ENCODE assay signal across 26 cellular contexts in the genomic region with DNA sequence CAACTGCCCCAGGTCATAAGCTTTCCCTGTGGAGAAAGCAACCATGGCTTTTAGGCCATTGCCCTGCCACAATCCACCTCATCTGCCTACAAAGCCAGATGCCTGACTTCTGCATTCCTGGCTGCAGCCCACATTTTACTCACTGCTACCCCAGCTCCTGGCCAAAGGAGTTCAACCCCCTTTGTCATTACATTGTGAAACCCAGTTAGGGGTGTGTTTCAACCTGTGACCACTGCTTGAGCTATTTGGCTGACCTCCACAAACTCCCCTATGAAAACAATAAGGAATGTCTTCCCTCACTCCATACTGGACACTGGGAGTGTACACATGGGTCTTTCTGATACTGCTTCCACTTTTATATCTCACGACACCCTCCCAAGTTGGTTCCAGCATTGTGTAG.
"Had no signal": no experiment of that assay in that cellular context is flagged by ENCODE, and none has a peak within 500 bp of the region (broad histone marks: within the 10 kb centered on the region; RNA-seq: fewer than 3 reads in every experiment).

No MANE protein-coding gene starts in this region.

- H3K4me1 ChIP-seq: neural progenitor cell, pancreas, psoas muscle, right lobe of liver, sigmoid colon, stomach, thyroid gland, tibial nerve, upper lobe of left lung, vagina had no signal

- H3K27ac Mint-ChIP-seq: naive thymus-derived CD8-positive, alpha-beta T cell; natural killer cell treated with Interleukin-12 subunit alpha and Interleukin-12 subunit beta and Interleukin-15 and Interleukin-18, amount 100 ng/mL, for 72 hours; neural progenitor cell; stimulated activated effector memory CD8-positive, alpha-beta T cell treated with anti-CD3 and anti-CD28 coated beads, Interleukin-12 subunit alpha, Interleukin-12 subunit beta, amount 100 ng/mL, for 72 hours; stimulated activated naive B cell treated with anti-CD40 and anti-IgM and Interleukin-4, amounts not matched to agents 10 μg/mL and 1 μg/mL and 100 μg/mL, for 72 hours; stimulated activated naive CD8-positive, alpha-beta T cell treated with anti-CD3 and anti-CD28 coated beads, Interleukin-15, Interleukin-2, amounts not matched to agents 100 ng/mL and 50 ng/mL, for 24 hours had no signal

- DNase-seq: naive thymus-derived CD8-positive, alpha-beta T cell; nucleus accumbens; pancreas; psoas muscle; right cardiac atrium; right lobe of liver; sigmoid colon; small intestine; stimulated activated CD4-positive, alpha-beta T cell treated with anti-CD3 and anti-CD28 coated beads, Interleukin-15, amount 100 ng/mL, for 24 hours; stimulated activated CD4-positive, alpha-beta T cell treated with anti-CD3 and anti-CD28 coated beads, Interleukin-2, amount 100 ng/mL, for 24 hours; stimulated activated CD4-positive, alpha-beta T cell treated with anti-CD3 and anti-CD28 coated beads, Interleukin-2, amount 100 ng/mL, for 48 hours; stimulated activated CD4-positive, alpha-beta T cell treated with anti-CD3 and anti-CD28 coated beads, Interleukin-4, amount 100 ng/mL, for 24 hours; stimulated activated naive B cell treated with anti-CD40 and anti-IgM and Interleukin-4, amounts not matched to agents 10 μg/mL and 1 μg/mL and 100 μg/mL, for 72 hours; stimulated activated naive CD4-positive, alpha-beta T cell treated with Interleukin-2 at 50 U/mL for 16 hours; stomach; thyroid gland; trophoblast cell; upper lobe of left lung had no signal

- H3K9me3 ChIP-seq: neutrophil, pancreas, psoas muscle, right lobe of liver, sigmoid colon, thoracic aorta, thyroid gland, tibial nerve, upper lobe of left lung, vagina had no signal

- H3K9me3 Mint-ChIP-seq: stimulated activated naive CD8-positive, alpha-beta T cell treated with anti-CD3 and anti-CD28 coated beads, Interleukin-15, Interleukin-2, amounts not matched to agents 100 ng/mL and 50 ng/mL, for 24 hours had no signal

- H3K4me3 ChIP-seq: neural progenitor cell, pancreas, psoas muscle, right lobe of liver, sigmoid colon, stomach, thoracic aorta, thyroid gland, tibial nerve, upper lobe of left lung, vagina had no signal

- H3K4me1 Mint-ChIP-seq: naive thymus-derived CD8-positive, alpha-beta T cell; neural progenitor cell; stimulated activated effector memory CD8-positive, alpha-beta T cell treated with anti-CD3 and anti-CD28 coated beads, Interleukin-12 subunit alpha, Interleukin-12 subunit beta, amount 100 ng/mL, for 72 hours; stimulated activated naive B cell treated with anti-CD40 and anti-IgM and Interleukin-4, amounts not matched to agents 10 μg/mL and 1 μg/mL and 100 μg/mL, for 72 hours had no signal

- H3K27me3 ChIP-seq: neural progenitor cell, neutrophil, pancreas, right lobe of liver, sigmoid colon, thyroid gland, tibial nerve, upper lobe of left lung, vagina had no signal

- H3K27ac ChIP-seq: neural progenitor cell, neutrophil, pancreas, psoas muscle, right lobe of liver, sigmoid colon, stomach, thoracic aorta, thyroid gland, tibial nerve, upper lobe of left lung, vagina had no signal

- H3K36me3 Mint-ChIP-seq: naive thymus-derived CD8-positive, alpha-beta T cell; natural killer cell treated with Interleukin-12 subunit alpha and Interleukin-12 subunit beta and Interleukin-15 and Interleukin-18, amount 100 ng/mL, for 72 hours; neural progenitor cell; stimulated activated effector memory CD8-positive, alpha-beta T cell treated with anti-CD3 and anti-CD28 coated beads, Interleukin-12 subunit alpha, Interleukin-12 subunit beta, amount 100 ng/mL, for 72 hours; stimulated activated naive B cell treated with anti-CD40 and anti-IgM and Interleukin-4, amounts not matched to agents 10 μg/mL and 1 μg/mL and 100 μg/mL, for 72 hours had no signal

- H3K4me3 Mint-ChIP-seq: naive thymus-derived CD8-positive, alpha-beta T cell; natural killer cell treated with Interleukin-12 subunit alpha and Interleukin-12 subunit beta and Interleukin-15 and Interleukin-18, amount 100 ng/mL, for 72 hours; neural progenitor cell; stimulated activated effector memory CD8-positive, alpha-beta T cell treated with anti-CD3 and anti-CD28 coated beads, Interleukin-12 subunit alpha, Interleukin-12 subunit beta, amount 100 ng/mL, for 72 hours; stimulated activated naive B cell treated with anti-CD40 and anti-IgM and Interleukin-4, amounts not matched to agents 10 μg/mL and 1 μg/mL and 100 μg/mL, for 72 hours; stimulated activated naive CD8-positive, alpha-beta T cell treated with anti-CD3 and anti-CD28 coated beads, Interleukin-15, Interleukin-2, amounts not matched to agents 100 ng/mL and 50 ng/mL, for 24 hours had no signal

- ATAC-seq: naive thymus-derived CD8-positive, alpha-beta T cell; natural killer cell treated with Interleukin-12 subunit alpha and Interleukin-12 subunit beta and Interleukin-15 and Interleukin-18, amount 100 ng/mL, for 72 hours; pancreas; psoas muscle; right cardiac atrium; right lobe of liver; stimulated activated effector memory CD8-positive, alpha-beta T cell treated with anti-CD3 and anti-CD28 coated beads, Interleukin-12 subunit alpha, Interleukin-12 subunit beta, amount 100 ng/mL, for 72 hours; stimulated activated naive B cell treated with anti-CD40 and anti-IgM and Interleukin-4, amounts not matched to agents 10 μg/mL and 1 μg/mL and 100 μg/mL, for 72 hours had no signal

- H3K27me3 Mint-ChIP-seq: natural killer cell treated with Interleukin-12 subunit alpha and Interleukin-12 subunit beta and Interleukin-15 and Interleukin-18, amount 100 ng/mL, for 72 hours; stimulated activated naive B cell treated with anti-CD40 and anti-IgM and Interleukin-4, amounts not matched to agents 10 μg/mL and 1 μg/mL and 100 μg/mL, for 72 hours; stimulated activated naive CD8-positive, alpha-beta T cell treated with anti-CD3 and anti-CD28 coated beads, Interleukin-15, Interleukin-2, amounts not matched to agents 100 ng/mL and 50 ng/mL, for 24 hours had no signal

- H3K36me3 ChIP-seq: neural progenitor cell, neutrophil, pancreas, right lobe of liver, sigmoid colon, stomach, thoracic aorta, thyroid gland, tibial nerve, upper lobe of left lung, vagina had no signal
